14 cellular contexts compared by ENCODE assay signal in genomic region chr16:4420703-4421102, GRCh38.
"Had no signal": no experiment of that assay in that cellular context is flagged by ENCODE, and none has a peak within 500 bp of the region (broad histone marks: within the 10 kb centered on the region; RNA-seq: fewer than 3 reads in every experiment).

No MANE protein-coding gene starts in this region.

- H3K27me3 ChIP-seq: breast epithelium, dorsolateral prefrontal cortex, sigmoid colon, upper lobe of left lung had no signal

- H3K4me3 ChIP-seq: breast epithelium, dorsolateral prefrontal cortex, sigmoid colon, upper lobe of left lung had no signal

- H3K9me3 Mint-ChIP-seq: natural killer cell treated with Interleukin-12 subunit alpha and Interleukin-12 subunit beta and Interleukin-15 and Interleukin-18, amount 100 ng/mL, for 72 hours; stimulated activated naive B cell treated with anti-CD40 and anti-IgM and Interleukin-4, amounts not matched to agents 10 μg/mL and 1 μg/mL and 100 μg/mL, for 72 hours had no signal

- H3K27me3 Mint-ChIP-seq: activated naive CD8-positive, alpha-beta T cell; natural killer cell treated with Interleukin-12 subunit alpha and Interleukin-12 subunit beta and Interleukin-15 and Interleukin-18, amount 100 ng/mL, for 72 hours; stimulated activated naive B cell treated with anti-CD40 and anti-IgM and Interleukin-4, amounts not matched to agents 10 μg/mL and 1 μg/mL and 100 μg/mL, for 72 hours had no signal

- H3K36me3 ChIP-seq: breast epithelium, sigmoid colon, upper lobe of left lung had no signal

- H3K36me3 Mint-ChIP-seq: activated naive CD8-positive, alpha-beta T cell; natural killer cell treated with Interleukin-12 subunit alpha and Interleukin-12 subunit beta and Interleukin-15 and Interleukin-18, amount 100 ng/mL, for 72 hours had no signal

- H3K4me3 Mint-ChIP-seq: activated naive CD8-positive, alpha-beta T cell; natural killer cell treated with Interleukin-12 subunit alpha and Interleukin-12 subunit beta and Interleukin-15 and Interleukin-18, amount 100 ng/mL, for 72 hours; stimulated activated naive B cell treated with anti-CD40 and anti-IgM and Interleukin-4, amounts not matched to agents 10 μg/mL and 1 μg/mL and 100 μg/mL, for 72 hours had no signal

- H3K27ac Mint-ChIP-seq: activated naive CD8-positive, alpha-beta T cell; natural killer cell treated with Interleukin-12 subunit alpha and Interleukin-12 subunit beta and Interleukin-15 and Interleukin-18, amount 100 ng/mL, for 72 hours; stimulated activated naive B cell treated with anti-CD40 and anti-IgM and Interleukin-4, amounts not matched to agents 10 μg/mL and 1 μg/mL and 100 μg/mL, for 72 hours had no signal

- H3K9me3 ChIP-seq: breast epithelium, sigmoid colon, upper lobe of left lung had no signal

- H3K27ac ChIP-seq: breast epithelium, sigmoid colon, upper lobe of left lung had no signal

- DNase-seq: activated effector memory CD4-positive, alpha-beta T cell treated with Interleukin-2 at 50 U/mL for 16 hours; activated T-cell treated with anti-CD3 and anti-CD28 coated beads, Interleukin-2, amount 50 U/mL, for 1 hour; aorta; dorsolateral prefrontal cortex; mammary epithelial cell; sigmoid colon; stimulated activated CD4-positive, alpha-beta T cell treated with anti-CD3 and anti-CD28 coated beads, Interleukin-2, amount 100 ng/mL, for 24 hours; stimulated activated naive B cell treated with anti-CD40 and anti-IgM and Interleukin-4, amounts not matched to agents 10 μg/mL and 1 μg/mL and 100 μg/mL, for 72 hours; T-helper 2 cell; upper lobe of left lung had no signal

- ATAC-seq: esophagus mucosa; natural killer cell treated with Interleukin-12 subunit alpha and Interleukin-12 subunit beta and Interleukin-15 and Interleukin-18, amount 100 ng/mL, for 72 hours; stimulated activated naive B cell treated with anti-CD40 and anti-IgM and Interleukin-4, amounts not matched to agents 10 μg/mL and 1 μg/mL and 100 μg/mL, for 72 hours had no signal
